In genomic region chr17:17034028-17034427, GRCh38 we compare ENCODE assay signal across 24 cellular contexts. TPM values are rescaled to one million over a fixed set of nuclear protein-coding genes. Genes with fewer than 3 reads are reported as not detected.
DNase-seq lines count a peak whose midpoint lies in the region; FAIRE-seq and TF ChIP-seq lines count a peak whose summit lies in the region.
"Had no signal": no experiment of that assay in that cellular context is flagged by ENCODE, and none has a peak within 500 bp of the region (broad histone marks: within the 10 kb centered on the region; RNA-seq: fewer than 3 reads in every experiment).

No MANE protein-coding gene starts in this region.

- H3K4me3 Mint-ChIP-seq in astrocyte (ENCODE audit: unreplicated experiment) (no peak overlapping the region), type B pancreatic cell (no peak overlapping the region)
- H3K4me3 Mint-ChIP-seq: CD8-positive, alpha-beta T cell had no signal

- H3K9me3 Mint-ChIP-seq in astrocyte (ENCODE audit: unreplicated experiment) (no peaks in the 10 kb centered on the region), type B pancreatic cell (no peaks in the 10 kb centered on the region)
- H3K9me3 Mint-ChIP-seq: CD8-positive, alpha-beta T cell had no signal

- H3K4me2 ChIP-seq in astrocyte (ENCODE audit: low read length) (peak overlapping the region; percentile 37), osteoblast (ENCODE audit: insufficient read depth, low read length) (no peak overlapping the region)

- peaks cover 39% of the 10 kb centered on the region for H3K4me1 ChIP-seq in astrocyte (ENCODE audit: insufficient read depth, low read length)
- peaks cover 47% of the 10 kb centered on the region for H3K4me1 ChIP-seq in osteoblast (ENCODE audit: insufficient read depth, low read length)

- no peak overlapping the region for H2AFZ ChIP-seq in astrocyte (ENCODE audit: low read depth, low read length)
- H2AFZ ChIP-seq in osteoblast (ENCODE audit: low read length) = no peak overlapping the region

- H3K27ac Mint-ChIP-seq in astrocyte (ENCODE audit: unreplicated experiment) (peak overlapping the region; percentile 22), type B pancreatic cell (peak overlapping the region; percentile 17)
- H3K27ac Mint-ChIP-seq: CD8-positive, alpha-beta T cell had no signal

- peak; percentile 23 for DNase-seq in OCI-M1 (lab: John Stamatoyannopoulos, UW)
- DNase-seq in astrocyte (ENCODE audit: low read depth) = no peak
- no peak for DNase-seq in osteoblast (ENCODE audit: insufficient read length, low spot score, missing footprints)
- no peak for DNase-seq in type B pancreatic cell (ENCODE audit: extremely low spot score, unreplicated experiment)
- DNase-seq in NCI-H510A (lab: John Stamatoyannopoulos, UW) = no peak
- no peak for DNase-seq in effector CD8-positive, alpha-beta T cell (lab: John Stamatoyannopoulos, UW)
- DNase-seq in NK-92 (lab: John Stamatoyannopoulos, UW; ENCODE audit: unreplicated experiment) = no peak
- DNase-seq: ACHN; C1 segment of cervical spinal cord; Calu3; CD8-positive, alpha-beta T cell; DMS153; GDM1; GOT3; HCEC 1CT; KG1; NCI-H1092; NCI-H1436; NCI-H1930; NCI-H2227 treated with DMSO at 0.1 percent for 48 hours; NCI-H510A treated with DMSO at 0.1 percent for 48 hours; NCI-H748 treated with DMSO at 0.1 percent for 48 hours; SHP77 had no signal

- H3K27ac ChIP-seq in astrocyte (ENCODE audit: low read depth, low read length) (peak overlapping the region; percentile 60), osteoblast (ENCODE audit: low read depth, low read length) (peak overlapping the region; percentile 38)
- H3K27ac ChIP-seq: SK-N-MC had no signal

- no peaks in the 10 kb centered on the region for H3K79me2 ChIP-seq in astrocyte (ENCODE audit: insufficient read depth, low read length)
- H3K79me2 ChIP-seq in osteoblast (ENCODE audit: insufficient read depth, low read length) = no peaks in the 10 kb centered on the region

- no peaks in the 10 kb centered on the region for H3K36me3 Mint-ChIP-seq in astrocyte (ENCODE audit: low read depth, unreplicated experiment)
- no peaks in the 10 kb centered on the region for H3K36me3 Mint-ChIP-seq in type B pancreatic cell
- H3K36me3 Mint-ChIP-seq: CD8-positive, alpha-beta T cell had no signal

- peaks cover 28% of the 10 kb centered on the region for H3K4me1 Mint-ChIP-seq in astrocyte (ENCODE audit: low read depth, unreplicated experiment)
- H3K4me1 Mint-ChIP-seq in type B pancreatic cell (ENCODE audit: unreplicated experiment) = peaks cover 34% of the 10 kb centered on the region

- H3K36me3 ChIP-seq in astrocyte (ENCODE audit: insufficient read depth, low read length) (no peaks in the 10 kb centered on the region), osteoblast (ENCODE audit: insufficient read depth, low read length) (no peaks in the 10 kb centered on the region)

- H3K9me3 ChIP-seq in astrocyte (ENCODE audit: insufficient read depth, low read depth, low read length) (no peaks in the 10 kb centered on the region), osteoblast (ENCODE audit: low read depth, low read length) (no peaks in the 10 kb centered on the region)

- no peak for FAIRE-seq in astrocyte (lab: Jason Lieb, UNC)

- TF ChIP-seq CTCF in astrocyte (IDR thresholded peaks at IDR 0.05; ENCODE audit: insufficient read depth, low read depth, low read length) = no peak
- no peak for TF ChIP-seq CTCF in osteoblast (IDR thresholded peaks at IDR 0.05; ENCODE audit: extremely low read depth, low read depth, low read length)
- TF ChIP-seq CTCF in type B pancreatic cell (conservative IDR thresholded peaks at IDR 0.05) = no peak

- H3K27me3 ChIP-seq in astrocyte (ENCODE audit: insufficient read depth, low read length) (no peaks in the 10 kb centered on the region), osteoblast (ENCODE audit: insufficient read depth, low read length) (no peaks in the 10 kb centered on the region)

- H4K20me1 ChIP-seq in astrocyte (ENCODE audit: insufficient read depth, low read length) (no peaks in the 10 kb centered on the region), osteoblast (ENCODE audit: insufficient read depth, low read length) (no peaks in the 10 kb centered on the region)

- H3K27me3 Mint-ChIP-seq in astrocyte (ENCODE audit: low read depth, unreplicated experiment) (no peaks in the 10 kb centered on the region), type B pancreatic cell (no peaks in the 10 kb centered on the region)

- no peak overlapping the region for H3K4me3 ChIP-seq in astrocyte (ENCODE audit: insufficient read depth, low read depth, low read length)
- H3K4me3 ChIP-seq in osteoblast (ENCODE audit: insufficient read depth, low read length) = no peak overlapping the region
- H3K4me3 ChIP-seq: SK-N-MC had no signal

- H3K9ac ChIP-seq in astrocyte (ENCODE audit: low read length) = peak overlapping the region; percentile 53

RNA-seq across cellular contexts. Expression of gene MPRIP, which starts 8.2 kb away (rescaled TPM):
- 163 and 176 TPM in 2 replicates for total RNA-seq in astrocyte
- 120 and 149 TPM in 2 replicates for total RNA-seq in osteoblast
- 275 and 367 TPM in 2 replicates for total RNA-seq in type B pancreatic cell (ENCODE audit: low replicate concordance)
